1 cellular context compared by ENCODE assay signal in the genomic region with DNA sequence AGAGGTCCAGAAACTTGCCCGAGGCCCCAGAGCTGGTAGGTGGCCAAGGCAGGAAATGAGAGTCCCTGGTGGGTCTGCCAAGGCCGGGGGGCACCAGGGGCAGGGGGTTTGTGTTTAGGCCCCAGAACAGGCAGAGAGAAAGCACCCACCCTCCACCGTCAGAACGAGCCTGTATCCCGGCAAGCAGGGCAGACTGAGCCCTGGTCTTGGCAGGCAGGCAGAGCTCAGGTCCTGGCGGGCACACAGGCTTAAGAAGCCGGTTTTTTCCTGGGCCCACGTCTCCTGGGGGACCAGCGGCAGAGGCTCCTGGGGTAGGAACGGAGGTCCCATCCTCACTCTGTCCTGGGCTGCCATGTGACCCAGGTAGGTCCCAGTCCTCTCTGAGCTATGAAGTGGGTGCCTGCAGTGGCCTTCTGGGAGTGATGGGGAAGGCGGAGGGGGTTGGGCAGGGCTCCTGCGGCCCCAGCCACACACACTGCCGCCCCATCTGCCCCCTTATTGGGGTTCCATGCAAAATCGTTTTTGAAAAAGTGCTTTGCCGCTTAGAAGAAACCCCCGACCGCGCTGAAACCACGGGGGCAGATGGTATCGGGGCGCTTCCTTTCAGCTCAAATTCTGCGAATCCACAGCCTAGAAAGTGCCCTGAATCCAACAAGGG.
TF ChIP-seq lines count a peak whose summit lies in the region.

No MANE protein-coding gene starts in this region.

TF ChIP-seq in SK-N-SH treated with all-trans-retinoic acid at 6 μM for 48 hours, 23 proteins besides CTCF, POLR2A, EP300 and RAD21 (continued from another document):
- TF ChIP-seq, protein P1, sequence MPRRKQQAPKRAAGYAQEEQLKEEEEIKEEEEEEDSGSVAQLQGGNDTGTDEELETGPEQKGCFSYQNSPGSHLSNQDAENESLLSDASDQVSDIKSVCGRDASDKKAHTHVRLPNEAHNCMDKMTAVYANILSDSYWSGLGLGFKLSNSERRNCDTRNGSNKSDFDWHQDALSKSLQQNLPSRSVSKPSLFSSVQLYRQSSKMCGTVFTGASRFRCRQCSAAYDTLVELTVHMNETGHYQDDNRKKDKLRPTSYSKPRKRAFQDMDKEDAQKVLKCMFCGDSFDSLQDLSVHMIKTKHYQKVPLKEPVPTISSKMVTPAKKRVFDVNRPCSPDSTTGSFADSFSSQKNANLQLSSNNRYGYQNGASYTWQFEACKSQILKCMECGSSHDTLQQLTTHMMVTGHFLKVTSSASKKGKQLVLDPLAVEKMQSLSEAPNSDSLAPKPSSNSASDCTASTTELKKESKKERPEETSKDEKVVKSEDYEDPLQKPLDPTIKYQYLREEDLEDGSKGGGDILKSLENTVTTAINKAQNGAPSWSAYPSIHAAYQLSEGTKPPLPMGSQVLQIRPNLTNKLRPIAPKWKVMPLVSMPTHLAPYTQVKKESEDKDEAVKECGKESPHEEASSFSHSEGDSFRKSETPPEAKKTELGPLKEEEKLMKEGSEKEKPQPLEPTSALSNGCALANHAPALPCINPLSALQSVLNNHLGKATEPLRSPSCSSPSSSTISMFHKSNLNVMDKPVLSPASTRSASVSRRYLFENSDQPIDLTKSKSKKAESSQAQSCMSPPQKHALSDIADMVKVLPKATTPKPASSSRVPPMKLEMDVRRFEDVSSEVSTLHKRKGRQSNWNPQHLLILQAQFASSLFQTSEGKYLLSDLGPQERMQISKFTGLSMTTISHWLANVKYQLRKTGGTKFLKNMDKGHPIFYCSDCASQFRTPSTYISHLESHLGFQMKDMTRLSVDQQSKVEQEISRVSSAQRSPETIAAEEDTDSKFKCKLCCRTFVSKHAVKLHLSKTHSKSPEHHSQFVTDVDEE (CRISPR knock-in tag; IDR thresholded peaks at IDR 0.05): no peak
- TF ChIP-seq ZFP30 (CRISPR knock-in tag; IDR thresholded peaks at IDR 0.05): no peak
- no peak for TF ChIP-seq TCF4 (CRISPR knock-in tag; IDR thresholded peaks at IDR 0.05; ENCODE audit: borderline replicate concordance)
- no peak for TF ChIP-seq CSRNP3 (CRISPR knock-in tag; IDR thresholded peaks at IDR 0.05)
- TF ChIP-seq ZNF70 (CRISPR knock-in tag; IDR thresholded peaks at IDR 0.05): no peak
- no peak for TF ChIP-seq OSR1 (CRISPR knock-in tag; IDR thresholded peaks at IDR 0.05)
TF ChIP-seq in SK-N-SH treated with all-trans-retinoic acid at 6 μM for 48 hours: peak in this region for 0.
